8 cellular contexts compared by ENCODE assay signal in genomic region chr7:151626422-151627115, GRCh38.
DNase-seq lines count a peak whose midpoint lies in the region; ATAC-seq, FAIRE-seq and TF ChIP-seq lines count a peak whose summit lies in the region.

No MANE protein-coding gene starts in this region.

- peak; percentile 45 for TF ChIP-seq CTCF in AG09309 (IDR thresholded peaks at IDR 0.05; ENCODE audit: control insufficient read depth, insufficient read depth, low read depth, low read length, missing control alignments)
- peak; percentile 53 for TF ChIP-seq CTCF in RWPE2 (IDR thresholded peaks at IDR 0.05; ENCODE audit: poor library complexity, severe bottlenecking)
- peak; percentile 83 for TF ChIP-seq CTCF in endodermal cell (conservative IDR thresholded peaks at IDR 0.05)
- peak; percentile 24 for TF ChIP-seq CTCF in nephron progenitor cell (IDR thresholded peaks at IDR 0.05)

- peak overlapping the region; percentile 4 for H3K27ac ChIP-seq in RWPE2 (ENCODE audit: poor library complexity, severe bottlenecking)
- no peak overlapping the region for H3K27ac ChIP-seq in endodermal cell (ENCODE audit: low read depth, low read length)

- H3K36me3 ChIP-seq in RWPE2 (ENCODE audit: low read depth), result peaks cover 57% of the 10 kb centered on the region
- no peaks in the 10 kb centered on the region for H3K36me3 ChIP-seq in endodermal cell (ENCODE audit: control insufficient read depth, insufficient read depth, low read length)

- no peaks in the 10 kb centered on the region for H3K36me3 Mint-ChIP-seq in endodermal cell (ENCODE audit: low read depth)
- no peaks in the 10 kb centered on the region for H3K36me3 Mint-ChIP-seq in nephron progenitor cell (ENCODE audit: low read depth)

- H3K4me3 ChIP-seq in AG09309 (ENCODE audit: control insufficient read depth, low read depth, low read length) (no peak overlapping the region), RWPE2 (ENCODE audit: severe bottlenecking) (no peak overlapping the region), endodermal cell (ENCODE audit: low read length) (no peak overlapping the region)

- H3K27me3 Mint-ChIP-seq in endodermal cell (ENCODE audit: insufficient read depth) (peaks cover 33% of the 10 kb centered on the region), nephron progenitor cell (ENCODE audit: low read depth, poor library complexity) (peaks cover 36% of the 10 kb centered on the region)

- no peak for DNase-seq in AG09309 (ENCODE audit: low read depth)
- DNase-seq in GM18507 (ENCODE audit: extremely low spot score, insufficient read length, low read depth), result no peak
- DNase-seq in RWPE2 (ENCODE audit: low spot score), result no peak
- peak; percentile 83 for DNase-seq in endodermal cell
- DNase-seq in nephron progenitor cell, result peak; percentile 21
- no peak for DNase-seq in GM12892 (ENCODE audit: insufficient read length)

- TF ChIP-seq POLR2A in GM12892 (IDR thresholded peaks at IDR 0.05; ENCODE audit: low read depth, low read length), result no peak

- H3K4me3 Mint-ChIP-seq in endodermal cell (no peak overlapping the region), nephron progenitor cell (no peak overlapping the region)

- H3K27ac Mint-ChIP-seq in endodermal cell (no peak overlapping the region), nephron progenitor cell (no peak overlapping the region)

- H3K9me3 ChIP-seq in RWPE2 (ENCODE audit: severe bottlenecking) (no peaks in the 10 kb centered on the region), endodermal cell (ENCODE audit: control insufficient read depth, low read length) (no peaks in the 10 kb centered on the region)

- peak; percentile 44; the same call in 2 of the 3 replicates for ATAC-seq in RWPE2 (ENCODE audit: low read depth)
- ATAC-seq in GM19324 (IDR thresholded peaks at IDR 0.05; ENCODE audit: low FRiP score, unreplicated experiment), result no peak
- no peak for ATAC-seq in HG02938 (IDR thresholded peaks at IDR 0.05; ENCODE audit: unreplicated experiment)

- WGBS in endodermal cell (ENCODE audit: insufficient coverage in 1 of 2, insufficient read length in 1 of 2), 2 experiments, result 78 to 80% methylated on average over 8 to 11 of the region's 11 CpGs

- H3K9ac ChIP-seq in endodermal cell (ENCODE audit: extremely low read depth, low read length, poor library complexity, severe bottlenecking), result no peak overlapping the region

- FAIRE-seq in GM18507 (lab: Jason Lieb, UNC) (peak; percentile 56), GM12892 (lab: Jason Lieb, UNC) (no peak)

- peaks cover 10% of the 10 kb centered on the region for H3K4me1 Mint-ChIP-seq in endodermal cell
- peaks cover 55% of the 10 kb centered on the region for H3K4me1 Mint-ChIP-seq in nephron progenitor cell

- no peaks in the 10 kb centered on the region for H3K27me3 ChIP-seq in RWPE2 (ENCODE audit: insufficient read depth, poor library complexity, severe bottlenecking)
- peaks cover 12% of the 10 kb centered on the region for H3K27me3 ChIP-seq in endodermal cell (ENCODE audit: control insufficient read depth, insufficient read depth, low read length, poor library complexity, severe bottlenecking)

- H3K4me1 ChIP-seq in RWPE2 (ENCODE audit: insufficient read depth, poor library complexity, severe bottlenecking), result peaks cover 47% of the 10 kb centered on the region
- H3K4me1 ChIP-seq in endodermal cell (ENCODE audit: control insufficient read depth, insufficient read depth, low read length), result no peaks in the 10 kb centered on the region

- no peaks in the 10 kb centered on the region for H3K9me3 Mint-ChIP-seq in endodermal cell
- H3K9me3 Mint-ChIP-seq in nephron progenitor cell, result no peaks in the 10 kb centered on the region

Comparison
In these comparisons a context has a peak if more than half of its experiments do, and no peak if none do; other contexts are left out.
1. DNase-seq: peak in endodermal cell (single experiment) and nephron progenitor cell (single experiment); none in AG09309 (single experiment), GM18507 (single experiment), RWPE2 (single experiment) and GM12892 (single experiment).
2. CTCF ChIP-seq: peak in every context shown above with its lines; median percentile 83 in endodermal cell; 53 in RWPE2; 45 in AG09309; 24 in nephron progenitor cell.